ENCODE assay signal across 8 cellular contexts in the genomic region with DNA sequence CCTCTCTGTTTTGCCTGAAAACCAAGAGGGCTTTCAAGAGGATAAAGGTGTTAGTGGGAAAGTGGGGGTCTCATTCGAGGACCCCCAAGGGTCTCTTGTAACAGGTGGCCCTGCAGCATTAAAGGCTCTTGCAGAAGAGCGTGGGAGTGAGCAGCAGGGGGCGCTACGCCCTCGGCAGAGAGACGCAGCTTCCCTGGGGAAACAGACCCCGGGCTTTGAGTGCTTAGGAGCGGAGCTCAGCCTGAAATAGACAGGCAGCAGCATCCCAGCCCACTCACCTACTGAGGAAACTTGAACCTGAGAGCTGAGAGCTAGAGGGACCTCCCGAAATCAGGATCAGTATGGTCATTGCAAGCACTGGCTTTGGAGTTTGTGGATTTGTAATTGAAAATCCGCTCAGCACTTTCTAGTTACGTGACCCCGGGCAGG. TPM values are rescaled to one million over a fixed set of nuclear protein-coding genes. Genes with fewer than 3 reads are reported as not detected.
DNase-seq lines count a peak whose midpoint lies in the region; FAIRE-seq and TF ChIP-seq lines count a peak whose summit lies in the region.

No MANE protein-coding gene starts in this region.

- TF ChIP-seq CTCF in AG09309 (IDR thresholded peaks at IDR 0.05; ENCODE audit: control insufficient read depth, insufficient read depth, low read depth, low read length, missing control alignments) (peak; percentile 90), fibroblast of villous mesenchyme (IDR thresholded peaks at IDR 0.05; ENCODE audit: insufficient read depth, low read depth, low read length) (peak; percentile 89)

- DNase-seq in AG09309 (ENCODE audit: low read depth) (no peak), GM18507 (ENCODE audit: extremely low spot score, insufficient read length, low read depth) (peak; percentile 22), NCI-H345 treated with DMSO at 0.1 percent for 48 hours (lab: John Stamatoyannopoulos, UW; ENCODE audit: unreplicated experiment) (peak; percentile 57), fibroblast of villous mesenchyme (ENCODE audit: low read depth) (peak; percentile 60), occipital lobe (lab: John Stamatoyannopoulos, UW) (peak; percentile 29), ureter (ENCODE audit: low spot score) (no peak), GOT3 (lab: John Stamatoyannopoulos, UW) (no peak)
- DNase-seq in activated CD8-positive, alpha-beta memory T cell treated with anti-CD3 and anti-CD28 coated beads, Interleukin-2, amount 50 U/mL, for 4 hours, result peak; percentile 62

- FAIRE-seq in GM18507 (lab: Jason Lieb, UNC), result no peak

- no peak overlapping the region for H3K4me3 ChIP-seq in AG09309 (ENCODE audit: control insufficient read depth, low read depth, low read length)
- no peak overlapping the region for H3K4me3 ChIP-seq in fibroblast of villous mesenchyme (ENCODE audit: low read depth, low read length)

RNA-seq across cellular contexts. Expression of a gene that starts 25.7 kb away (rescaled TPM):
- 73.8 and 79.6 TPM in 2 replicates for total RNA-seq in fibroblast of villous mesenchyme
- total RNA-seq in occipital lobe, result 40.1 TPM
- total RNA-seq in ureter, result 1,915 TPM

Comparison
In these comparisons a context has a peak if more than half of its experiments do, and no peak if none do; other contexts are left out.
1. DNase-seq: peak in GM18507 (single experiment), NCI-H345 treated with DMSO at 0.1 percent for 48 hours (single experiment), activated CD8-positive, alpha-beta memory T cell treated with anti-CD3 and anti-CD28 coated beads, Interleukin-2, amount 50 U/mL, for 4 hours (single experiment), fibroblast of villous mesenchyme (single experiment) and occipital lobe (single experiment); none in AG09309 (single experiment), ureter (single experiment) and GOT3 (single experiment).
2. RNA of a gene that starts 25.7 kb away (total RNA-seq): 1,915 TPM in ureter (single experiment); 73.8 to 79.6 TPM in fibroblast of villous mesenchyme and 40.1 TPM in occipital lobe (single experiment); every median in the first group is over 10 times any median in the second.